ENCODE assay signal across 10 cellular contexts in the genomic region with DNA sequence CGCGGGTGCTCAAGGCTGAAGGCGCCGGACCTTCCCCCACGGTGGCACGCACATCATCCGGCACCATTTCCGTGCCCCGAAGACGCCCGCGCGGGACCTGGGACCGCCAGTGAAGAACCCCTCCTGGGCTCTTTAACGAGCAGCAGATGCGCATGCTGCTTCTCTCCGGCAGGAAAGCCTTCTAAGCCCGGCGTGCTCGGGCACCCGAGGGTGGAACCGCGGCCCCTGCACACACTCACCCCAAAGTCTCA. TPM values are rescaled to one million over a fixed set of nuclear protein-coding genes. Genes with fewer than 3 reads are reported as not detected.
DNase-seq lines count a peak whose midpoint lies in the region; ATAC-seq, FAIRE-seq and TF ChIP-seq lines count a peak whose summit lies in the region.
"Had no signal": no experiment of that assay in that cellular context is flagged by ENCODE, and none has a peak within 500 bp of the region (broad histone marks: within the 10 kb centered on the region; RNA-seq: fewer than 3 reads in every experiment).

No MANE protein-coding gene starts in this region.

- H3K9me3 Mint-ChIP-seq in naive B cell, result peaks cover 0 to 8% (median 0%) of the 10 kb centered on the region in 7 donors

- H3K4me1 ChIP-seq in adrenal gland (replicated peaks in 1 of 2), result peaks cover 5 to 8% of the 10 kb centered on the region in 2 donors

- H3K27me3 ChIP-seq in dorsolateral prefrontal cortex (peaks cover 0 to 72% (median 56%) of the 10 kb centered on the region in 45 donors), adrenal gland (peaks cover 72% of the 10 kb centered on the region)

- H3K36me3 Mint-ChIP-seq in naive B cell, result peaks cover 0 to 7% of the 10 kb centered on the region in 2 donors

- H3K27ac Mint-ChIP-seq in naive B cell, result peak overlapping the region in 1 of 6 donors; percentile 93

- 1 to 2% (median 1%) methylated on average over 7 to 23 of the region's 23 CpGs; no CpG with 5 or more reads in 1 of the 4 donors for WGBS in adrenal gland, 4 donors

- intact Hi-C loops in dorsolateral prefrontal cortex (cut with DNase I), result loop anchor here in 1 of 2 donors (10.0 kb wide), 1 partner anchor 517 kb away; no protein-coding TSS in a partner anchor
- intact Hi-C loops in adrenal gland (cut with DNase I), result no loop called here

- in situ Hi-C loops in KBM-7 (cut with MboI; ENCODE audit: low pct_unique_long_range_greater_than_20kb, low sequenced_read_pairs), result no loop called here

- H3K27me3 Mint-ChIP-seq in naive B cell, result peaks cover 41 to 78% (median 75%) of the 10 kb centered on the region in 3 donors

- H3K36me3 ChIP-seq in adrenal gland (replicated peaks in 1 of 2), result no peaks in the 10 kb centered on the region

- H3K27ac ChIP-seq in dorsolateral prefrontal cortex, result peak overlapping the region in 54 of 59 donors; percentile 24 to 90 (median 75)
- H3K27ac ChIP-seq in adrenal gland, result no peak overlapping the region

- ATAC-seq in naive B cell (ENCODE audit: low read depth in 2 of 2) (no peak), HG02870 (IDR thresholded peaks at IDR 0.05; ENCODE audit: unreplicated experiment) (no peak), HG03342 (IDR thresholded peaks at IDR 0.05; ENCODE audit: unreplicated experiment) (no peak)

- CTCF ChIA-PET in AG04449 (lab: Yijun Ruan, JAX), result interaction anchor here (2.9 to 3.0 kb wide), 2 partner anchors 13 to 17 kb away, joined by 12 to 26 read pairs; no protein-coding TSS in a partner anchor

- POLR2A ChIA-PET in AG04449 (lab: Yijun Ruan, JAX), result no interaction called here

- H3K4me1 Mint-ChIP-seq in naive B cell, result peaks cover 30 to 31% (median 30%) of the 10 kb centered on the region in 3 donors

- no peak for TF ChIP-seq POLR2A in adrenal gland (IDR thresholded peaks at IDR 0.05)

- no peak for DNase-seq in AG04449 (ENCODE audit: low read depth, low spot score)
- DNase-seq in KBM-7, result peak; percentile 7
- no peak for DNase-seq in dorsolateral prefrontal cortex
- DNase-seq in naive B cell, result no peak
- no peak for DNase-seq in urothelium cell line (ENCODE audit: low spot score)
- DNase-seq in adrenal gland, result no peak
- DNase-seq: activated CD4-positive, alpha-beta T cell treated with anti-CD3 and anti-CD28 coated beads for 1 hour had no signal

- peak overlapping the region; percentile 52 for H3K4me3 ChIP-seq in AG04449 (ENCODE audit: low read depth, low read length)
- peak overlapping the region; percentile 15 to 72 (median 54) for H3K4me3 ChIP-seq in dorsolateral prefrontal cortex
- H3K4me3 ChIP-seq in adrenal gland, result peak overlapping the region in 1 of 4 donors; percentile 37

- no peak for FAIRE-seq in urothelium cell line (lab: Jason Lieb, UNC)

- no peak for TF ChIP-seq CTCF in AG04449 (IDR thresholded peaks at IDR 0.05; ENCODE audit: insufficient read depth, low read length, missing control alignments)
- TF ChIP-seq CTCF in dorsolateral prefrontal cortex (IDR thresholded peaks at IDR 0.05 in 54 of 56, conservative IDR thresholded peaks at IDR 0.05 in 2 of 56; ENCODE audit: low read depth in 1 of 56, partially characterized antibody in 56 of 56), result no peak
- TF ChIP-seq CTCF in adrenal gland (IDR thresholded peaks at IDR 0.05), result no peak

- no peaks in the 10 kb centered on the region for H3K9me3 ChIP-seq in adrenal gland (replicated peaks in 1 of 3)

- H3K4me3 Mint-ChIP-seq in naive B cell, result peak overlapping the region; percentile 47 to 78 (median 73)

RNA-seq across cellular contexts. Expression of a gene that starts 0.2 kb away (rescaled TPM):
- 10 to 100 TPM in 1 of 120 experiments, 1 to 10 TPM in 119; 1.4 to 10.0 (median 4.2) TPM for total RNA-seq in dorsolateral prefrontal cortex
- not detected for polyA plus RNA-seq in naive B cell (ENCODE audit: low read depth in 6 of 6)
- under 1 TPM in 1 of 8 donors, not detected in 7; 0.11 TPM for total RNA-seq in adrenal gland
- under 1 TPM in 2 of 3 donors, not detected in 1; 0.05 to 0.24 TPM for polyA plus RNA-seq in adrenal gland
- total RNA-seq: HT1080 had no signal

Comparison
In these comparisons a context has a peak if more than half of its experiments do, and no peak if none do; other contexts are left out.
1. H3K27ac ChIP-seq: peak in dorsolateral prefrontal cortex (54 of 59); none in adrenal gland (0 of 5).